Comparison of ENCODE assay signal across 27 cellular contexts in genomic region chr9:76426807-76427419, GRCh38.
"Had no signal": no experiment of that assay in that cellular context is flagged by ENCODE, and none has a peak within 500 bp of the region (broad histone marks: within the 10 kb centered on the region; RNA-seq: fewer than 3 reads in every experiment).

No MANE protein-coding gene starts in this region.

- H3K4me3 Mint-ChIP-seq: activated CD8-positive, alpha-beta T cell treated with anti-CD3 and anti-CD28 coated beads for 36 hours; activated naive CD8-positive, alpha-beta T cell treated with anti-CD3 and anti-CD28 coated beads, Interleukin-2, amount 10 ng/mL, durations not matched to agents 7 days and 5 days; activated T-cell treated with anti-CD3 and anti-CD28 coated beads, Interleukin-2, amount 50 U/mL, for 24 hours; activated T-helper 1 cell treated with anti-CD3 and anti-CD28 coated beads, Interleukin-12 subunit alpha, Interleukin-12 subunit beta, Interleukin-2, Interleukin-4 antibody, amounts not matched to agents 30 ng/mL and 10 ng/mL and 1 ng/mL, durations not matched to agents 14 hours and 24 hours and 36 hours; central memory CD8-positive, alpha-beta T cell had no signal

- ATAC-seq: activated CD8-positive, alpha-beta T cell treated with anti-CD3 and anti-CD28 coated beads for 36 hours; Panc1 had no signal

- H3K27ac Mint-ChIP-seq: activated CD8-positive, alpha-beta T cell treated with anti-CD3 and anti-CD28 coated beads for 36 hours; activated naive CD8-positive, alpha-beta T cell treated with anti-CD3 and anti-CD28 coated beads, Interleukin-2, amount 10 ng/mL, durations not matched to agents 7 days and 5 days; activated T-cell treated with anti-CD3 and anti-CD28 coated beads, Interleukin-2, amount 50 U/mL, for 24 hours; activated T-helper 1 cell treated with anti-CD3 and anti-CD28 coated beads, Interleukin-12 subunit alpha, Interleukin-12 subunit beta, Interleukin-2, Interleukin-4 antibody, amounts not matched to agents 30 ng/mL and 10 ng/mL and 1 ng/mL, durations not matched to agents 14 hours and 24 hours and 36 hours had no signal

- H3K9me3 Mint-ChIP-seq: activated naive CD8-positive, alpha-beta T cell treated with anti-CD3 and anti-CD28 coated beads, Interleukin-2, amount 10 ng/mL, durations not matched to agents 7 days and 5 days; activated T-cell treated with anti-CD3 and anti-CD28 coated beads, Interleukin-2, amount 50 U/mL, for 24 hours; activated T-helper 1 cell treated with anti-CD3 and anti-CD28 coated beads, Interleukin-12 subunit alpha, Interleukin-12 subunit beta, Interleukin-2, Interleukin-4 antibody, amounts not matched to agents 30 ng/mL and 10 ng/mL and 1 ng/mL, durations not matched to agents 14 hours and 24 hours and 36 hours; central memory CD8-positive, alpha-beta T cell had no signal

- H3K36me3 ChIP-seq: ascending aorta, cardiac muscle cell, SJCRH30, WERI-Rb-1 had no signal

- H3K27me3 Mint-ChIP-seq: activated CD8-positive, alpha-beta T cell treated with anti-CD3 and anti-CD28 coated beads for 36 hours; activated naive CD8-positive, alpha-beta T cell treated with anti-CD3 and anti-CD28 coated beads, Interleukin-2, amount 10 ng/mL, durations not matched to agents 7 days and 5 days; activated T-cell treated with anti-CD3 and anti-CD28 coated beads, Interleukin-2, amount 50 U/mL, for 24 hours; central memory CD8-positive, alpha-beta T cell had no signal

- H3K9me3 ChIP-seq: ascending aorta had no signal

- H3K4me1 Mint-ChIP-seq: central memory CD8-positive, alpha-beta T cell had no signal

- DNase-seq: activated CD4-positive, alpha-beta T cell treated with anti-CD3 and anti-CD28 coated beads for 48 hours; activated CD4-positive, alpha-beta T cell treated with anti-CD3 and anti-CD28 coated beads, Interleukin-2, amount 50 U/mL, for 4 hours; activated CD4-positive, CD25-positive, alpha-beta regulatory T cell treated with anti-CD3 and anti-CD28 coated beads, Interleukin-2, amount 50 U/mL, for 72 hours; activated CD8-positive, alpha-beta T cell treated with anti-CD3 and anti-CD28 coated beads for 36 hours; activated effector memory CD4-positive, alpha-beta T cell treated with Interleukin-2 at 50 U/mL for 16 hours; activated naive CD4-positive, alpha-beta T cell treated with anti-CD3 and anti-CD28 coated beads, Interleukin-2, amount 50 U/mL, for 16 hours; activated naive CD8-positive, alpha-beta T cell treated with anti-CD3 and anti-CD28 coated beads, Interleukin-2, amount 10 ng/mL, durations not matched to agents 7 days and 5 days; activated T-cell treated with anti-CD3 and anti-CD28 coated beads, Interleukin-2, amount 50 U/mL, for 24 hours; amygdala; NCI-H1092 treated with DMSO at 0.1 percent for 48 hours; NCI-H1436; NCI-H1694 treated with DMSO at 0.1 percent for 48 hours; NCI-H2029; NCI-H2227 treated with DMSO at 0.1 percent for 48 hours; NCI-H446; NCI-H510A treated with DMSO at 0.1 percent for 48 hours; NCI-H69; SHP77; SJCRH30; T1000; WERI-Rb-1 had no signal

- H3K36me3 Mint-ChIP-seq: activated naive CD8-positive, alpha-beta T cell treated with anti-CD3 and anti-CD28 coated beads, Interleukin-2, amount 10 ng/mL, durations not matched to agents 7 days and 5 days had no signal

- H3K27me3 ChIP-seq: ascending aorta, cardiac muscle cell had no signal

- H3K4me3 ChIP-seq: ascending aorta, cardiac muscle cell, SJCRH30, SK-N-MC had no signal

- H3K4me1 ChIP-seq: ascending aorta, SJCRH30 had no signal

- H3K27ac ChIP-seq: ascending aorta, cardiac muscle cell, SJCRH30, SK-N-MC, WERI-Rb-1 had no signal
